ENCODE assay signal across 1 cellular context in genomic region chr2:178101321-178102079, GRCh38.
TF ChIP-seq lines count a peak whose summit lies in the region.

No MANE protein-coding gene starts in this region.

TF ChIP-seq in HCT116, 20 proteins besides CTCF, POLR2A, EP300 and RAD21 (continued from another document):
- no peak for TF ChIP-seq MAX (IDR thresholded peaks at IDR 0.05)
- TF ChIP-seq JUND (IDR thresholded peaks at IDR 0.05): no peak
- no peak for TF ChIP-seq EGR1 (IDR thresholded peaks at IDR 0.05; ENCODE audit: low read depth)
